ENCODE assay signal across 10 cellular contexts in the genomic region with DNA sequence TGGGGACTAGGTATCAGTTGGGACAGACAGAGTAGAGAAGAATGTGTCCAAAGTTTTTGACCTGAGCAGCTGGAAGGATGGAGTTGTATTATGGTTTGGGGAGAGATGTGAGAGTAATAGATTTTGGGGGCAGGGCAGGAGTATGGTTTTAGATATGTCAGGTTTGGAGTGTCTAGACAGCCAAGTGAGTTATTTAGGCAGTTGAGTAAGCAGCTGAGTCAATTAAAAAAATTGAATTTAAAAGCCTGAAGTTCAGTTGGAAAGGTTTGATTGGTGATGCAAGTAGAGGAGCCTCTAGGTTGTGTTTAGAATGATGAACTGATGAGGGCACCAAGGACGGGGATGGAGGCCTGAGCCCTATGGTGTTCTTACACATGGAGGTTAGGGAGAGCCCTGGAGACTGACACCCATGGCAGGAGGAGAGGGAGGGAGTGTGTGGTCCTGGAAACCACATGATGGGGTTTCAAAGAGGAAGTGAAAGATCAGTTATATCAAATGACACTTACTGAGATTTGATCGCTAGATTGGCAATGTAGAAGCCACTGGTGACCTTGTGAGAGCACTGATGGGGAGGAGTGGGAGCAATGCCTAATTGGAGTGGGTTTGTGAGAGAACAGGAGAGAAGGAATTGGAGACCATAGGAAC. TPM values are rescaled to one million over a fixed set of nuclear protein-coding genes. Genes with fewer than 3 reads are reported as not detected.
DNase-seq lines count a peak whose midpoint lies in the region; ATAC-seq and TF ChIP-seq lines count a peak whose summit lies in the region.
"Had no signal": no experiment of that assay in that cellular context is flagged by ENCODE, and none has a peak within 500 bp of the region (broad histone marks: within the 10 kb centered on the region; RNA-seq: fewer than 3 reads in every experiment).

No MANE protein-coding gene starts in this region.

- no peak for ATAC-seq in IMR-90 (ENCODE audit: low read depth)
- ATAC-seq in HG03521 (IDR thresholded peaks at IDR 0.05; ENCODE audit: unreplicated experiment) = no peak

- peak; percentile 31 for DNase-seq in stimulated activated CD4-positive, alpha-beta T cell treated with anti-CD3 and anti-CD28 coated beads, Interleukin-1b, Interleukin-23, amount 100 ng/mL, for 48 hours
- DNase-seq in stimulated activated CD4-positive, alpha-beta T cell treated with anti-CD3 and anti-CD28 coated beads, Interleukin-12 subunit alpha, Interleukin-12 subunit beta, amount 100 ng/mL, for 4 hours = no peak
- DNase-seq in IMR-90 (no peak), transverse colon (no peak), NCI-H2081 treated with DMSO at 0.1 percent for 48 hours (lab: John Stamatoyannopoulos, UW) (no peak), NCI-H526 (lab: John Stamatoyannopoulos, UW) (no peak)
- peak; percentile 63 for DNase-seq in activated naive CD4-positive, alpha-beta T cell treated with anti-CD3 and anti-CD28 coated beads, Interleukin-2, amount 10 ng/mL, durations not matched to agents 7 days and 5 days
- DNase-seq: foreskin melanocyte had no signal

- H3K9me1 ChIP-seq in IMR-90 (ENCODE audit: insufficient read depth, low read length) = peaks cover 25% of the 10 kb centered on the region

- H4K5ac ChIP-seq in IMR-90 (ENCODE audit: low read depth, low read length) = no peak overlapping the region

- POLR2A ChIA-PET in IMR-90 (lab: Charles Lee; ENCODE audit: unreplicated experiment) = no interaction called here

- intact Hi-C loops in IMR-90 (cut with micrococcal nuclease) (no loop called here), transverse colon (cut with DNase I; ENCODE audit: low total_unique reads) (no loop called here)

- no peaks in the 10 kb centered on the region for H3K36me3 ChIP-seq in IMR-90 (ENCODE audit: control insufficient read depth, insufficient read depth, low read length)
- H3K36me3 ChIP-seq in transverse colon = no peaks in the 10 kb centered on the region

- dilution Hi-C loops in IMR-90 (cut with HindIII; ENCODE audit: low sequenced_read_pairs, unreplicated experiment) = no loop called here

- TF ChIP-seq CTCF in IMR-90 (conservative IDR thresholded peaks at IDR 0.05; ENCODE audit: low read depth, low read length) (no peak), transverse colon (IDR thresholded peaks at IDR 0.05) (no peak)

- no TSS peak for BruUV-seq in IMR-90 (replicated peaks; lab: Mats Ljungman, UMichigan)

- H2AFZ ChIP-seq in IMR-90 (replicated peaks; ENCODE audit: low read length, poor library complexity) = peak overlapping the region; percentile 27

- peaks cover 34 to 80% of the 10 kb centered on the region in 2 experiments for H3K79me1 ChIP-seq in IMR-90 (ENCODE audit: low read depth in 1 of 2, low read length in 2 of 2)

- no peak overlapping the region for H3K9ac ChIP-seq in IMR-90 (ENCODE audit: low read depth, low read length)

- peak overlapping the region; percentile 58 for H2AK5ac ChIP-seq in IMR-90 (ENCODE audit: low read depth, low read length)

- no peaks in the 10 kb centered on the region for H3K9me3 Mint-ChIP-seq in activated naive CD4-positive, alpha-beta T cell treated with anti-CD3 and anti-CD28 coated beads, Interleukin-2, amount 10 ng/mL, durations not matched to agents 7 days and 5 days

- H4K91ac ChIP-seq in IMR-90 (ENCODE audit: insufficient read depth, low read depth, low read length) = no peak overlapping the region

- in situ Hi-C loops in IMR-90 (cut with MboI; ENCODE audit: low sequenced_read_pairs) = no loop called here
- in situ Hi-C loops in transverse colon (cut with MboI; ENCODE audit: low pct_ligation_motif_present in 1 of 4, low pct_unique_long_range_greater_than_20kb in 1 of 4, low sequenced_read_pairs in 3 of 4) = no loop called here

- WGBS in IMR-90 (ENCODE audit: extremely low coverage in 2 of 2, insufficient read length in 1 of 2), 2 experiments = 100% methylated on average over 1 of the region's 2 CpGs; no CpG with 5 or more reads in 1 of the 2 experiments
- 71 to 78% methylated on average over 1 to 2 of the region's 2 CpGs for WGBS in transverse colon (ENCODE audit: low coverage in 1 of 2), 2 donors

- TF ChIP-seq RAD21 in IMR-90 (IDR thresholded peaks at IDR 0.05; ENCODE audit: low read length) = no peak

- H3K27ac Mint-ChIP-seq in activated naive CD4-positive, alpha-beta T cell treated with anti-CD3 and anti-CD28 coated beads, Interleukin-2, amount 10 ng/mL, durations not matched to agents 7 days and 5 days = no peak overlapping the region

- H4K20me1 ChIP-seq in IMR-90 (ENCODE audit: insufficient read depth, low read length) = 0 out of 2 replicates have a peak, but pooled peaks cover 8% of the 10 kb centered on the region

- H2BK20ac ChIP-seq in IMR-90 (ENCODE audit: low read depth, low read length) = no peak overlapping the region

- H3K4me3 Mint-ChIP-seq in activated naive CD4-positive, alpha-beta T cell treated with anti-CD3 and anti-CD28 coated beads, Interleukin-2, amount 10 ng/mL, durations not matched to agents 7 days and 5 days = no peak overlapping the region

- H2AK9ac ChIP-seq in IMR-90 (replicated peaks; ENCODE audit: low read depth, low read length, poor library complexity) = no peak overlapping the region

- TF ChIP-seq EP300 in transverse colon (IDR thresholded peaks at IDR 0.05; ENCODE audit: low read depth) = no peak

- no peak overlapping the region for H3K18ac ChIP-seq in IMR-90 (ENCODE audit: low read depth, low read length)

- H3K27me3 Mint-ChIP-seq in activated naive CD4-positive, alpha-beta T cell treated with anti-CD3 and anti-CD28 coated beads, Interleukin-2, amount 10 ng/mL, durations not matched to agents 7 days and 5 days = no peaks in the 10 kb centered on the region

- H3K4me1 ChIP-seq in IMR-90 (ENCODE audit: control insufficient read depth, insufficient read depth, low read length) = peaks cover 11% of the 10 kb centered on the region
- peaks cover 31 to 99% (median 64%) of the 10 kb centered on the region in 4 donors for H3K4me1 ChIP-seq in transverse colon

- peaks cover 30% of the 10 kb centered on the region for H3K36me3 Mint-ChIP-seq in activated naive CD4-positive, alpha-beta T cell treated with anti-CD3 and anti-CD28 coated beads, Interleukin-2, amount 10 ng/mL, durations not matched to agents 7 days and 5 days

- no peaks in the 10 kb centered on the region for H3K27me3 ChIP-seq in IMR-90 (ENCODE audit: control insufficient read depth, insufficient read depth, low read length)
- no peaks in the 10 kb centered on the region for H3K27me3 ChIP-seq in transverse colon

- H3K23ac ChIP-seq in IMR-90 (ENCODE audit: low read depth, low read length) = 0 out of 2 replicates have a peak overlapping the region, but pooled peaks have one; percentile 27

- H2BK120ac ChIP-seq in IMR-90 (ENCODE audit: low read depth, low read length) = no peak overlapping the region; the same call in 1 of the 2 replicates

- no peak overlapping the region for H3K4me3 ChIP-seq in IMR-90 (ENCODE audit: insufficient read depth, low read depth, low read length)
- H3K4me3 ChIP-seq in transverse colon = no peak overlapping the region
- H3K4me3 ChIP-seq: skin epidermis had no signal

- CTCF ChIA-PET in IMR-90 (lab: Yijun Ruan, JAX) = no interaction called here
- CTCF ChIA-PET in activated naive CD4-positive, alpha-beta T cell treated with anti-CD3 and anti-CD28 coated beads, Interleukin-2, amount 10 ng/mL, durations not matched to agents 7 days and 5 days (lab: Charles Lee) = interaction anchor here (1.0 to 6.2 kb wide), 4 partner anchors 10 to 30 kb away, joined by 3 to 72 read pairs (median 4); no protein-coding TSS in a partner anchor

- TF ChIP-seq POLR2A in IMR-90 (IDR thresholded peaks at IDR 0.05; ENCODE audit: low read depth, low read length) (no peak), transverse colon (IDR thresholded peaks at IDR 0.05) (no peak)

- no peak overlapping the region; the same call in 2 of the 3 replicates for H2BK15ac ChIP-seq in IMR-90 (ENCODE audit: low read depth, low read length)

- H3K27ac ChIP-seq in IMR-90 (ENCODE audit: insufficient read depth, low read length) (no peak overlapping the region), transverse colon (peak overlapping the region; percentile 31 to 78 (median 77))

- H3K9me3 ChIP-seq in IMR-90 (ENCODE audit: control insufficient read depth, insufficient read depth, low read length) (no peaks in the 10 kb centered on the region), transverse colon (no peaks in the 10 kb centered on the region)

- no peak overlapping the region for H3K56ac ChIP-seq in IMR-90 (ENCODE audit: extremely low read depth, insufficient read depth, low read length)

- H2BK5ac ChIP-seq in IMR-90 (ENCODE audit: low read depth, low read length, poor library complexity, severe bottlenecking) = no peak overlapping the region

- H4K8ac ChIP-seq in IMR-90 (ENCODE audit: low read depth in 2 of 2, low read length in 2 of 2) = peak overlapping the region in 1 of 2 experiments; percentile 30; a peak in 2 of 4 replicates

- H3K14ac ChIP-seq in IMR-90 (replicated peaks; ENCODE audit: low read depth, low read length) = peak overlapping the region; percentile 31; the same call in 1 of the 2 replicates

- no peak overlapping the region for H3K4me2 ChIP-seq in IMR-90 (ENCODE audit: low read depth, low read length)

- H3K4ac ChIP-seq in IMR-90 (ENCODE audit: low read depth, low read length) = peak overlapping the region; percentile 46; the same call in 1 of the 2 replicates

- peaks cover 21% of the 10 kb centered on the region for H3K4me1 Mint-ChIP-seq in activated naive CD4-positive, alpha-beta T cell treated with anti-CD3 and anti-CD28 coated beads, Interleukin-2, amount 10 ng/mL, durations not matched to agents 7 days and 5 days

TF ChIP-seq in IMR-90, 13 proteins besides CTCF, POLR2A, EP300 and RAD21 (continues in another document):
- TF ChIP-seq NFE2L2 (IDR thresholded peaks at IDR 0.05; ENCODE audit: low read depth, low read length) (no peak), CEBPB (IDR thresholded peaks at IDR 0.05; ENCODE audit: low read depth, low read length) (no peak), MXI1 (IDR thresholded peaks at IDR 0.05; ENCODE audit: borderline replicate concordance, low read depth, low read length) (no peak), RCOR1 (IDR thresholded peaks at IDR 0.05; ENCODE audit: insufficient replicate concordance, low read length) (no peak)
- TF ChIP-seq, protein P1, sequence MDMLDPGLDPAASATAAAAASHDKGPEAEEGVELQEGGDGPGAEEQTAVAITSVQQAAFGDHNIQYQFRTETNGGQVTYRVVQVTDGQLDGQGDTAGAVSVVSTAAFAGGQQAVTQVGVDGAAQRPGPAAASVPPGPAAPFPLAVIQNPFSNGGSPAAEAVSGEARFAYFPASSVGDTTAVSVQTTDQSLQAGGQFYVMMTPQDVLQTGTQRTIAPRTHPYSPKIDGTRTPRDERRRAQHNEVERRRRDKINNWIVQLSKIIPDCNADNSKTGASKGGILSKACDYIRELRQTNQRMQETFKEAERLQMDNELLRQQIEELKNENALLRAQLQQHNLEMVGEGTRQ (IDR thresholded peaks at IDR 0.05; ENCODE audit: low read depth, low read length) = no peak

RNA-seq across cellular contexts. Expression of gene ITGA6, which starts 10.2 kb away (rescaled TPM):
- total RNA-seq in IMR-90 (2012; rRNA removed) (43.9 and 88.3 TPM in 2 replicates), transverse colon (100 to 1,000 TPM in 3 of 4 donors, 10 to 100 TPM in 1; 80.4 to 267 (median 207) TPM)
- polyA plus RNA-seq in IMR-90 (2012; rRNA removed) = 10.7 and 12.5 TPM in 2 replicates
- 2.7 and 5.4 TPM in 2 replicates for polyA plus RNA-seq in IMR-90 (2012; cell fraction: cytosol; rRNA removed)
- 3.5 and 9.3 TPM in 2 replicates for polyA plus RNA-seq in IMR-90 (2012; cell fraction: nucleus; rRNA removed; ENCODE audit: low replicate concordance)

Comparison
In these comparisons a context has a peak if more than half of its experiments do, and no peak if none do; other contexts are left out.
1. DNase-seq: peak in stimulated activated CD4-positive, alpha-beta T cell treated with anti-CD3 and anti-CD28 coated beads, Interleukin-1b, Interleukin-23, amount 100 ng/mL, for 48 hours (single experiment) and activated naive CD4-positive, alpha-beta T cell treated with anti-CD3 and anti-CD28 coated beads, Interleukin-2, amount 10 ng/mL, durations not matched to agents 7 days and 5 days (single experiment); none in stimulated activated CD4-positive, alpha-beta T cell treated with anti-CD3 and anti-CD28 coated beads, Interleukin-12 subunit alpha, Interleukin-12 subunit beta, amount 100 ng/mL, for 4 hours (single experiment), IMR-90 (single experiment), transverse colon (single experiment), NCI-H2081 treated with DMSO at 0.1 percent for 48 hours (single experiment) and NCI-H526 (0 of 2).